Comparison of ENCODE assay signal across 9 cellular contexts in the genomic region with DNA sequence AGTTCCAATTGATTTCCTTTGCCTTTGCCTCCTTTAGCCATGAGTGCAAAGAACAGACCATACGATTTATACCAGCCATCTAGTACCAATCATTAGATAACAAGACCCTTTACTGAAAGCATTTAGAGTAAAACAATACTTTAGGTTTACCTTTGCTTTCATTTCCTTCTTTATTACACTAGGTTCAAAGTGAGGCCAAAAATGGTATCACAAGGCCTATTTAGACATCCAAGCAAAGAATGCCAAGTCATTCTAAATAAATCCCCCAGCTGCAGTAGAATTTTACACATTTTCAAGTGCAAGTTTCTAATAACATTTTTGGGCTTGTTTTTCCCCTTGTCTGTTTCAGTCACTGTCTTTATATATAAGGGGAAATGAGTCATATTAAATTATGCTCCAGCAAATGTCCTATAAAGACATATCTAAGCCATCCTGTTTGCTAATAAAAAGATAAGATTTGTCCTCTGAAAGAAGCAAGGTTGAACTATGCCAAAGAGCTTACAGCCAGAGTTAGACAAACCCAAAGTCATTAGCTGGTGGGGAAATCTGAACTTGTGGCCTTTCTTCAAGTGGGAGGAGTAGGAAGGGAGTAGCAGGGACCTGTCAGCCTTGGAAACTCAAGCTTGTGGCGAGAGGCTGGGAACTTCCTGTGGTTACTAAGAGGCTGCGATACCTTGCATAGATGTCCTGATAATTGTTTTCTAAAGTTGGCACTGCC.
A peak's percentile ranks its signal among the peaks of the same experiment; 100 is the strongest.
DNase-seq lines count a peak whose midpoint lies in the region; ATAC-seq lines count a peak whose summit lies in the region.
"Had no signal": no experiment of that assay in that cellular context is flagged by ENCODE, and none has a peak within 500 bp of the region (broad histone marks: within the 10 kb centered on the region; RNA-seq: fewer than 3 reads in every experiment).

No MANE protein-coding gene starts in this region.

- peak overlapping the region; percentile 48 to 68 for H3K27ac ChIP-seq in esophagus (ENCODE audit: low read depth in 2 of 2, low read length in 1 of 2)
- H3K27ac ChIP-seq: lower lobe of right lung had no signal

- no peaks in the 10 kb centered on the region for H3K27me3 Mint-ChIP-seq in stimulated activated naive B cell treated with anti-CD40 and anti-IgM and Interleukin-4, amounts not matched to agents 10 μg/mL and 1 μg/mL and 100 μg/mL, for 72 hours

- H3K9me3 ChIP-seq in MG63, result no peaks in the 10 kb centered on the region
- no peaks in the 10 kb centered on the region for H3K9me3 ChIP-seq in esophagus (ENCODE audit: control insufficient read depth in 2 of 2, insufficient read depth in 1 of 2, low read depth in 1 of 2, low read length in 1 of 2)
- H3K9me3 ChIP-seq: lower lobe of right lung had no signal

- DNase-seq in MG63 (peak; percentile 34), NCI-H1436 treated with DMSO at 0.1 percent for 48 hours (lab: John Stamatoyannopoulos, UW) (no peak), 8988T (no peak), iPS-NIHi11 (ENCODE audit: low spot score) (no peak)
- DNase-seq in stimulated activated naive B cell treated with anti-CD40 and anti-IgM and Interleukin-4, amounts not matched to agents 10 μg/mL and 1 μg/mL and 100 μg/mL, for 72 hours, result no peak
- DNase-seq: activated naive CD4-positive, alpha-beta T cell treated with Interleukin-2 at 50 U/mL for 16 hours; lower lobe of right lung had no signal

- ATAC-seq in GM21825 (IDR thresholded peaks at IDR 0.05; ENCODE audit: unreplicated experiment), result peak; percentile 57
- ATAC-seq in stimulated activated naive B cell treated with anti-CD40 and anti-IgM and Interleukin-4, amounts not matched to agents 10 μg/mL and 1 μg/mL and 100 μg/mL, for 72 hours (replicated peaks), result peak; percentile 59 to 60

- H3K36me3 ChIP-seq in MG63 (no peaks in the 10 kb centered on the region), esophagus (ENCODE audit: control insufficient read depth in 2 of 2, insufficient read depth in 2 of 2, low read length in 1 of 2) (no peaks in the 10 kb centered on the region)
- H3K36me3 ChIP-seq: lower lobe of right lung had no signal

- peaks cover 0 to 3% of the 10 kb centered on the region in 2 donors for H3K9me3 Mint-ChIP-seq in stimulated activated naive B cell treated with anti-CD40 and anti-IgM and Interleukin-4, amounts not matched to agents 10 μg/mL and 1 μg/mL and 100 μg/mL, for 72 hours

- H3K27me3 ChIP-seq in MG63 (0 out of 2 replicates have a peak, but pooled peaks cover 4% of the 10 kb centered on the region), esophagus (ENCODE audit: control insufficient read depth in 1 of 2, insufficient read depth in 2 of 2, low read length in 2 of 2) (no peaks in the 10 kb centered on the region)

- WGBS in esophagus, 2 donors, result 39 to 42% methylated on average over 3 of the region's 3 CpGs

- peaks cover 8 to 12% of the 10 kb centered on the region in 2 donors for H3K4me1 Mint-ChIP-seq in stimulated activated naive B cell treated with anti-CD40 and anti-IgM and Interleukin-4, amounts not matched to agents 10 μg/mL and 1 μg/mL and 100 μg/mL, for 72 hours

- no peak overlapping the region for H3K27ac Mint-ChIP-seq in stimulated activated naive B cell treated with anti-CD40 and anti-IgM and Interleukin-4, amounts not matched to agents 10 μg/mL and 1 μg/mL and 100 μg/mL, for 72 hours

- no peaks in the 10 kb centered on the region for H3K36me3 Mint-ChIP-seq in stimulated activated naive B cell treated with anti-CD40 and anti-IgM and Interleukin-4, amounts not matched to agents 10 μg/mL and 1 μg/mL and 100 μg/mL, for 72 hours

- no peaks in the 10 kb centered on the region for H3K4me1 ChIP-seq in esophagus (ENCODE audit: control insufficient read depth in 2 of 2, insufficient read depth in 2 of 2, low read length in 1 of 2)

- H3K4me3 Mint-ChIP-seq in stimulated activated naive B cell treated with anti-CD40 and anti-IgM and Interleukin-4, amounts not matched to agents 10 μg/mL and 1 μg/mL and 100 μg/mL, for 72 hours, result no peak overlapping the region

- no peak overlapping the region for H3K4me3 ChIP-seq in MG63
- no peak overlapping the region for H3K4me3 ChIP-seq in esophagus (ENCODE audit: low read depth in 1 of 2, low read length in 2 of 2)
- H3K4me3 ChIP-seq: lower lobe of right lung had no signal
